1 cellular context compared by ENCODE assay signal in the genomic region with DNA sequence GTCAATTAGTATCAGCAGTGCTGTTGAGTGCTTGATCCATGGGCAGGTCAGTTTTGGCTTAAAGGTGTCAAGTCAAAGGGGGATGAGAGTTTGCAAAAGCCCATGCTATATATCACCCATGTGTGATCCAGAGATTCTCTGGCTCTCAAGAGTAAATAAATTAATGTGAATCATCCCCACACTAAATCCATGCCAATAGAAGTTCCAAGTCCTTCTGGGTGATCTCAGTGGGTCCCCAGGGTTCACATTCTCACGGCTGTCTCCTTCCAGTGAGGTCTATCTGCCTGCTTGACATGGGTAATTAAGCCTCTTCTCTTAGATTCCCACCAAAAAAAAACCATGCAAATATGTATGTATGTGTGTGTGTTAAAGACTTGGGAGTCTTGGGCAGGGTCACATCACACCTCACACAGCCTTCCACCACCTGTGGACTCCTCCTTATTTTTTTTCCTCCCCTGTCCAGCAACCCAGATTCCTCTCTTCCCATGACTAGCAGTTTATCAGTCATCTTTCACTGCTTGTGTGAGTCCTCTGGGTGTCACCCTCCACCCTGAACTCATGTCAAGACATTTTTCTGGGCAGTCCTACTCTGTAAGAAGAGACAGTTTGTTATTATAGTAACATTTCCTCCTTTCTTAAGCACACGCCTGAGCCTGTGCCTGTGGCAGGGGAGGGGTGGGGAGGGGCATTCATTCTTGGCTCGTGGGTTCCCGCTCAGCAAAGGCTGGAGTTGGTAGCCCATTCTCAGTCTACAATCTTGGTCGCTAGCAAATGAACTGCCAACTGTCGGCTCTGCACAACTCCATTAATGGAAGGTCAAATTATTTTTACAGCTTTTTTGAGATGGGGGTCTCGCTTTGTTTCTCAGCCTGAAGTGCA.
TF ChIP-seq lines count a peak whose summit lies in the region.

No MANE protein-coding gene starts in this region.

TF ChIP-seq in HepG2, 621 proteins besides CTCF, POLR2A, EP300 and RAD21:
- TF ChIP-seq EEA1 (CRISPR knock-in tag; IDR thresholded peaks at IDR 0.05; ENCODE audit: borderline replicate concordance) (no peak), ZNF569 (CRISPR knock-in tag; IDR thresholded peaks at IDR 0.05; ENCODE audit: borderline replicate concordance) (no peak), ZNF20 (CRISPR knock-in tag; IDR thresholded peaks at IDR 0.05) (no peak), CBX2 (IDR thresholded peaks at IDR 0.05; ENCODE audit: low read depth, low read length) (no peak), CBX2 (CRISPR knock-in tag; IDR thresholded peaks at IDR 0.05; ENCODE audit: low read depth) (no peak), CEBPB (IDR thresholded peaks at IDR 0.05; ENCODE audit: borderline replicate concordance, low read depth, low read length) (no peak), ZSCAN9 (CRISPR knock-in tag; IDR thresholded peaks at IDR 0.05; ENCODE audit: borderline replicate concordance) (no peak), ZNF263 (CRISPR knock-in tag; IDR thresholded peaks at IDR 0.05) (no peak), ZBTB3 (CRISPR knock-in tag; IDR thresholded peaks at IDR 0.05; ENCODE audit: borderline replicate concordance, low read depth) (no peak), SMARCC2 (IDR thresholded peaks at IDR 0.05) (no peak), MTA1 (CRISPR knock-in tag; IDR thresholded peaks at IDR 0.05; ENCODE audit: borderline replicate concordance) (no peak), ZNF891 (CRISPR knock-in tag; IDR thresholded peaks at IDR 0.05) (no peak), SAP130 (CRISPR knock-in tag; IDR thresholded peaks at IDR 0.05; ENCODE audit: low read depth) (no peak), TP53 (CRISPR knock-in tag; conservative IDR thresholded peaks at IDR 0.05) (no peak), GFI1 (CRISPR knock-in tag; IDR thresholded peaks at IDR 0.05; ENCODE audit: borderline replicate concordance) (no peak)
- TF ChIP-seq, protein P1, sequence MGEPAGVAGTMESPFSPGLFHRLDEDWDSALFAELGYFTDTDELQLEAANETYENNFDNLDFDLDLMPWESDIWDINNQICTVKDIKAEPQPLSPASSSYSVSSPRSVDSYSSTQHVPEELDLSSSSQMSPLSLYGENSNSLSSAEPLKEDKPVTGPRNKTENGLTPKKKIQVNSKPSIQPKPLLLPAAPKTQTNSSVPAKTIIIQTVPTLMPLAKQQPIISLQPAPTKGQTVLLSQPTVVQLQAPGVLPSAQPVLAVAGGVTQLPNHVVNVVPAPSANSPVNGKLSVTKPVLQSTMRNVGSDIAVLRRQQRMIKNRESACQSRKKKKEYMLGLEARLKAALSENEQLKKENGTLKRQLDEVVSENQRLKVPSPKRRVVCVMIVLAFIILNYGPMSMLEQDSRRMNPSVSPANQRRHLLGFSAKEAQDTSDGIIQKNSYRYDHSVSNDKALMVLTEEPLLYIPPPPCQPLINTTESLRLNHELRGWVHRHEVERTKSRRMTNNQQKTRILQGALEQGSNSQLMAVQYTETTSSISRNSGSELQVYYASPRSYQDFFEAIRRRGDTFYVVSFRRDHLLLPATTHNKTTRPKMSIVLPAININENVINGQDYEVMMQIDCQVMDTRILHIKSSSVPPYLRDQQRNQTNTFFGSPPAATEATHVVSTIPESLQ (CRISPR knock-in tag; conservative IDR thresholded peaks at IDR 0.05): no peak
- TF ChIP-seq, protein P2, sequence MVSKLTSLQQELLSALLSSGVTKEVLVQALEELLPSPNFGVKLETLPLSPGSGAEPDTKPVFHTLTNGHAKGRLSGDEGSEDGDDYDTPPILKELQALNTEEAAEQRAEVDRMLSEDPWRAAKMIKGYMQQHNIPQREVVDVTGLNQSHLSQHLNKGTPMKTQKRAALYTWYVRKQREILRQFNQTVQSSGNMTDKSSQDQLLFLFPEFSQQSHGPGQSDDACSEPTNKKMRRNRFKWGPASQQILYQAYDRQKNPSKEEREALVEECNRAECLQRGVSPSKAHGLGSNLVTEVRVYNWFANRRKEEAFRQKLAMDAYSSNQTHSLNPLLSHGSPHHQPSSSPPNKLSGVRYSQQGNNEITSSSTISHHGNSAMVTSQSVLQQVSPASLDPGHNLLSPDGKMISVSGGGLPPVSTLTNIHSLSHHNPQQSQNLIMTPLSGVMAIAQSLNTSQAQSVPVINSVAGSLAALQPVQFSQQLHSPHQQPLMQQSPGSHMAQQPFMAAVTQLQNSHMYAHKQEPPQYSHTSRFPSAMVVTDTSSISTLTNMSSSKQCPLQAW (CRISPR knock-in tag; IDR thresholded peaks at IDR 0.05): no peak
- TF ChIP-seq, protein P3, sequence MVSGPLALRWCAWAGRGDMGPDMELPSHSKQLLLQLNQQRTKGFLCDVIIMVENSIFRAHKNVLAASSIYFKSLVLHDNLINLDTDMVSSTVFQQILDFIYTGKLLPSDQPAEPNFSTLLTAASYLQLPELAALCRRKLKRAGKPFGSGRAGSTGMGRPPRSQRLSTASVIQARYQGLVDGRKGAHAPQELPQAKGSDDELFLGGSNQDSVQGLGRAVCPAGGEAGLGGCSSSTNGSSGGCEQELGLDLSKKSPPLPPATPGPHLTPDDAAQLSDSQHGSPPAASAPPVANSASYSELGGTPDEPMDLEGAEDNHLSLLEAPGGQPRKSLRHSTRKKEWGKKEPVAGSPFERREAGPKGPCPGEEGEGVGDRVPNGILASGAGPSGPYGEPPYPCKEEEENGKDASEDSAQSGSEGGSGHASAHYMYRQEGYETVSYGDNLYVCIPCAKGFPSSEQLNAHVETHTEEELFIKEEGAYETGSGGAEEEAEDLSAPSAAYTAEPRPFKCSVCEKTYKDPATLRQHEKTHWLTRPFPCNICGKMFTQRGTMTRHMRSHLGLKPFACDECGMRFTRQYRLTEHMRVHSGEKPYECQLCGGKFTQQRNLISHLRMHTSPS (CRISPR knock-in tag; IDR thresholded peaks at IDR 0.05; ENCODE audit: low read depth): no peak
- TF ChIP-seq, protein P4, sequence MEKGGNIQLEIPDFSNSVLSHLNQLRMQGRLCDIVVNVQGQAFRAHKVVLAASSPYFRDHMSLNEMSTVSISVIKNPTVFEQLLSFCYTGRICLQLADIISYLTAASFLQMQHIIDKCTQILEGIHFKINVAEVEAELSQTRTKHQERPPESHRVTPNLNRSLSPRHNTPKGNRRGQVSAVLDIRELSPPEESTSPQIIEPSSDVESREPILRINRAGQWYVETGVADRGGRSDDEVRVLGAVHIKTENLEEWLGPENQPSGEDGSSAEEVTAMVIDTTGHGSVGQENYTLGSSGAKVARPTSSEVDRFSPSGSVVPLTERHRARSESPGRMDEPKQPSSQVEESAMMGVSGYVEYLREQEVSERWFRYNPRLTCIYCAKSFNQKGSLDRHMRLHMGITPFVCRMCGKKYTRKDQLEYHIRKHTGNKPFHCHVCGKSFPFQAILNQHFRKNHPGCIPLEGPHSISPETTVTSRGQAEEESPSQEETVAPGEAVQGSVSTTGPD (CRISPR knock-in tag; IDR thresholded peaks at IDR 0.05): no peak
- TF ChIP-seq, protein P5, sequence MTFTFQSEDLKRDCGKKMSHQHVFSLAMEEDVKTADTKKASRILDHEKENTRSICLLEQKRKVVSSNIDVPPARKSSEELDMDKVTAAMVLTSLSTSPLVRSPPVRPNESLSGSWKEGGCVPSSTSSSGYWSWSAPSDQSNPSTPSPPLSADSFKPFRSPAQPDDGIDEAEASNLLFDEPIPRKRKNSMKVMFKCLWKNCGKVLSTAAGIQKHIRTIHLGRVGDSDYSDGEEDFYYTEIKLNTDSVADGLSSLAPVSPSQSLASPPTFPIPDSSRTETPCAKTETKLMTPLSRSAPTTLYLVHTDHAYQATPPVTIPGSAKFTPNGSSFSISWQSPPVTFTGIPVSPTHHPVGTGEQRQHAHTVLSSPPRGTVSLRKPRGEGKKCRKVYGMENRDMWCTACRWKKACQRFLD (CRISPR knock-in tag; IDR thresholded peaks at IDR 0.05; ENCODE audit: borderline replicate concordance): no peak
